ENCODE assay signal across 1 cellular context in the genomic region with DNA sequence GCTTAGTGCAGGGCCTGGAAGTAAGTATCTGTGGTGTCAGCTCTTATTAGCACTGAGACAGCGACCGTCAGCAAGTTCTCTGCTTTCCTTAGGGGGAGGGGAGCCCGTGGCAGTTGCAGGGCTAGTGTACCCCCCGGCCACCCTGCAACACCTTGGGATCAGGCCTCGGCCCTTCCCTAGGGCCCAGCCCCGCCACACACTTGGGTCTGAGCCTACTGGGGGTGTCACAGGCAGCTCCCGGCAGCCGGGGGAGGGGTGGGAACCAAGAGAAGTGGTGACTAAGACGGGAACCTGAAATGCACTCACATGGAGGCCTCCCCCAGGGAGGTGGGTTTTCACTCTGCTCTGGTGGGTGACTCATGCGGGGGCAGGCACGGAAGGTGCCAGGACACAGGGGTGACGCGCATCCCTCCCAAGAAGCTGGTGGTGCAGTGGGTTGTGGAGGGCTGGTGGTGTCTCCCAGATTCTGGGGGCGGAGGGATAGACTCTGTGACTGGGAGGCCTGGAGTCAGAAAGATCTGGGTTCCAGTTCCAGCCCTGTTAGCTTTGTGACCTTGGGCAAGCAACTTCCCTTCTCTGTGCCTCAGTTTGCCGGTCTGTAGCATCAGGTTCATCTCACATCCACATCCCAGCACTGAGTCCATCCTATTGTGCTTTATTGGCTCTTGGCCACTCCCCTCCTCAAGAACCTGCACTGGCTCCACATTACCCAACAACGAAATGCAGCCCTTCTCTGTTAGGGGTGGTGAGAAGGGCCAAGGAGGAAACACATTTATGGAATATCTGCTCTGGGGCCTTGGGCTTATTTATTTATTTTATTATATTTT.
TF ChIP-seq lines count a peak whose summit lies in the region.

No MANE protein-coding gene starts in this region.

TF ChIP-seq in K562, 482 proteins besides CTCF, POLR2A, EP300 and RAD21 (continued from another document and continues in another):
- TF ChIP-seq POLR2AphosphoS2 (IDR thresholded peaks at IDR 0.05; ENCODE audit: low read length) (no peak), SP1 (CRISPR knock-in tag; IDR thresholded peaks at IDR 0.05) (no peak), LARP7 (IDR thresholded peaks at IDR 0.05) (no peak), ZNF384 (IDR thresholded peaks at IDR 0.05; ENCODE audit: low read depth, low read length) (no peak), DNMT1 (IDR thresholded peaks at IDR 0.05) (no peak), SMARCA5 (IDR thresholded peaks at IDR 0.05) (peak; percentile 95), NR2C1 (IDR thresholded peaks at IDR 0.05) (no peak), NR2C1 (tag; IDR thresholded peaks at IDR 0.05) (no peak), ZKSCAN1 (IDR thresholded peaks at IDR 0.05; ENCODE audit: low read depth, low read length) (peak; percentile 64; the same call in 1 of the 2 replicates), TCF7 (IDR thresholded peaks at IDR 0.05; ENCODE audit: borderline replicate concordance) (0 out of 2 replicates have a peak, but pooled peaks have one; percentile 14), HNRNPK (IDR thresholded peaks at IDR 0.05; ENCODE audit: low read depth, low read length, poor library complexity, severe bottlenecking) (no peak), KDM5B (IDR thresholded peaks at IDR 0.05; ENCODE audit: insufficient replicate concordance, low read depth, low read length) (no peak), DPF2 (IDR thresholded peaks at IDR 0.05) (peak; percentile 96), GABPB2 (CRISPR knock-in tag; conservative IDR thresholded peaks at IDR 0.05) (no peak), MNT (conservative IDR thresholded peaks at IDR 0.05) (peak in 1 of 2 experiments; percentile 52; a peak in 1 of 4 replicates), PYGO2 (tag; IDR thresholded peaks at IDR 0.05) (no peak), RBM39 (optimal IDR thresholded peaks at IDR 0.05; ENCODE audit: low read depth, low read length) (no peak), ATF3 (IDR thresholded peaks at IDR 0.05) (peak; percentile 97), ATF3 (CRISPR knock-in tag; conservative IDR thresholded peaks at IDR 0.05) (peak; percentile 74; the same call in 1 of the 2 replicates), NFE2L1 (tag; IDR thresholded peaks at IDR 0.05; ENCODE audit: borderline replicate concordance, low read depth) (no peak), E2F8 (IDR thresholded peaks at IDR 0.05; ENCODE audit: low read depth, partially characterized antibody) (no peak), NCOA2 (IDR thresholded peaks at IDR 0.05; ENCODE audit: partially characterized antibody in 2 of 2) (no peak), TCF15 (CRISPR knock-in tag; IDR thresholded peaks at IDR 0.05) (no peak), MEIS2 (IDR thresholded peaks at IDR 0.05; ENCODE audit: partially characterized antibody) (no peak), RFX1 (IDR thresholded peaks at IDR 0.05) (no peak)
- TF ChIP-seq, protein P1, sequence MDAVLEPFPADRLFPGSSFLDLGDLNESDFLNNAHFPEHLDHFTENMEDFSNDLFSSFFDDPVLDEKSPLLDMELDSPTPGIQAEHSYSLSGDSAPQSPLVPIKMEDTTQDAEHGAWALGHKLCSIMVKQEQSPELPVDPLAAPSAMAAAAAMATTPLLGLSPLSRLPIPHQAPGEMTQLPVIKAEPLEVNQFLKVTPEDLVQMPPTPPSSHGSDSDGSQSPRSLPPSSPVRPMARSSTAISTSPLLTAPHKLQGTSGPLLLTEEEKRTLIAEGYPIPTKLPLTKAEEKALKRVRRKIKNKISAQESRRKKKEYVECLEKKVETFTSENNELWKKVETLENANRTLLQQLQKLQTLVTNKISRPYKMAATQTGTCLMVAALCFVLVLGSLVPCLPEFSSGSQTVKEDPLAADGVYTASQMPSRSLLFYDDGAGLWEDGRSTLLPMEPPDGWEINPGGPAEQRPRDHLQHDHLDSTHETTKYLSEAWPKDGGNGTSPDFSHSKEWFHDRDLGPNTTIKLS (IDR thresholded peaks at IDR 0.05; ENCODE audit: borderline replicate concordance, low read depth): no peak
- TF ChIP-seq, protein P2, sequence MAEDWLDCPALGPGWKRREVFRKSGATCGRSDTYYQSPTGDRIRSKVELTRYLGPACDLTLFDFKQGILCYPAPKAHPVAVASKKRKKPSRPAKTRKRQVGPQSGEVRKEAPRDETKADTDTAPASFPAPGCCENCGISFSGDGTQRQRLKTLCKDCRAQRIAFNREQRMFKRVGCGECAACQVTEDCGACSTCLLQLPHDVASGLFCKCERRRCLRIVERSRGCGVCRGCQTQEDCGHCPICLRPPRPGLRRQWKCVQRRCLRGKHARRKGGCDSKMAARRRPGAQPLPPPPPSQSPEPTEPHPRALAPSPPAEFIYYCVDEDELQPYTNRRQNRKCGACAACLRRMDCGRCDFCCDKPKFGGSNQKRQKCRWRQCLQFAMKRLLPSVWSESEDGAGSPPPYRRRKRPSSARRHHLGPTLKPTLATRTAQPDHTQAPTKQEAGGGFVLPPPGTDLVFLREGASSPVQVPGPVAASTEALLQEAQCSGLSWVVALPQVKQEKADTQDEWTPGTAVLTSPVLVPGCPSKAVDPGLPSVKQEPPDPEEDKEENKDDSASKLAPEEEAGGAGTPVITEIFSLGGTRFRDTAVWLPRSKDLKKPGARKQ (CRISPR knock-in tag; IDR thresholded peaks at IDR 0.05): no peak
- TF ChIP-seq, protein P3, sequence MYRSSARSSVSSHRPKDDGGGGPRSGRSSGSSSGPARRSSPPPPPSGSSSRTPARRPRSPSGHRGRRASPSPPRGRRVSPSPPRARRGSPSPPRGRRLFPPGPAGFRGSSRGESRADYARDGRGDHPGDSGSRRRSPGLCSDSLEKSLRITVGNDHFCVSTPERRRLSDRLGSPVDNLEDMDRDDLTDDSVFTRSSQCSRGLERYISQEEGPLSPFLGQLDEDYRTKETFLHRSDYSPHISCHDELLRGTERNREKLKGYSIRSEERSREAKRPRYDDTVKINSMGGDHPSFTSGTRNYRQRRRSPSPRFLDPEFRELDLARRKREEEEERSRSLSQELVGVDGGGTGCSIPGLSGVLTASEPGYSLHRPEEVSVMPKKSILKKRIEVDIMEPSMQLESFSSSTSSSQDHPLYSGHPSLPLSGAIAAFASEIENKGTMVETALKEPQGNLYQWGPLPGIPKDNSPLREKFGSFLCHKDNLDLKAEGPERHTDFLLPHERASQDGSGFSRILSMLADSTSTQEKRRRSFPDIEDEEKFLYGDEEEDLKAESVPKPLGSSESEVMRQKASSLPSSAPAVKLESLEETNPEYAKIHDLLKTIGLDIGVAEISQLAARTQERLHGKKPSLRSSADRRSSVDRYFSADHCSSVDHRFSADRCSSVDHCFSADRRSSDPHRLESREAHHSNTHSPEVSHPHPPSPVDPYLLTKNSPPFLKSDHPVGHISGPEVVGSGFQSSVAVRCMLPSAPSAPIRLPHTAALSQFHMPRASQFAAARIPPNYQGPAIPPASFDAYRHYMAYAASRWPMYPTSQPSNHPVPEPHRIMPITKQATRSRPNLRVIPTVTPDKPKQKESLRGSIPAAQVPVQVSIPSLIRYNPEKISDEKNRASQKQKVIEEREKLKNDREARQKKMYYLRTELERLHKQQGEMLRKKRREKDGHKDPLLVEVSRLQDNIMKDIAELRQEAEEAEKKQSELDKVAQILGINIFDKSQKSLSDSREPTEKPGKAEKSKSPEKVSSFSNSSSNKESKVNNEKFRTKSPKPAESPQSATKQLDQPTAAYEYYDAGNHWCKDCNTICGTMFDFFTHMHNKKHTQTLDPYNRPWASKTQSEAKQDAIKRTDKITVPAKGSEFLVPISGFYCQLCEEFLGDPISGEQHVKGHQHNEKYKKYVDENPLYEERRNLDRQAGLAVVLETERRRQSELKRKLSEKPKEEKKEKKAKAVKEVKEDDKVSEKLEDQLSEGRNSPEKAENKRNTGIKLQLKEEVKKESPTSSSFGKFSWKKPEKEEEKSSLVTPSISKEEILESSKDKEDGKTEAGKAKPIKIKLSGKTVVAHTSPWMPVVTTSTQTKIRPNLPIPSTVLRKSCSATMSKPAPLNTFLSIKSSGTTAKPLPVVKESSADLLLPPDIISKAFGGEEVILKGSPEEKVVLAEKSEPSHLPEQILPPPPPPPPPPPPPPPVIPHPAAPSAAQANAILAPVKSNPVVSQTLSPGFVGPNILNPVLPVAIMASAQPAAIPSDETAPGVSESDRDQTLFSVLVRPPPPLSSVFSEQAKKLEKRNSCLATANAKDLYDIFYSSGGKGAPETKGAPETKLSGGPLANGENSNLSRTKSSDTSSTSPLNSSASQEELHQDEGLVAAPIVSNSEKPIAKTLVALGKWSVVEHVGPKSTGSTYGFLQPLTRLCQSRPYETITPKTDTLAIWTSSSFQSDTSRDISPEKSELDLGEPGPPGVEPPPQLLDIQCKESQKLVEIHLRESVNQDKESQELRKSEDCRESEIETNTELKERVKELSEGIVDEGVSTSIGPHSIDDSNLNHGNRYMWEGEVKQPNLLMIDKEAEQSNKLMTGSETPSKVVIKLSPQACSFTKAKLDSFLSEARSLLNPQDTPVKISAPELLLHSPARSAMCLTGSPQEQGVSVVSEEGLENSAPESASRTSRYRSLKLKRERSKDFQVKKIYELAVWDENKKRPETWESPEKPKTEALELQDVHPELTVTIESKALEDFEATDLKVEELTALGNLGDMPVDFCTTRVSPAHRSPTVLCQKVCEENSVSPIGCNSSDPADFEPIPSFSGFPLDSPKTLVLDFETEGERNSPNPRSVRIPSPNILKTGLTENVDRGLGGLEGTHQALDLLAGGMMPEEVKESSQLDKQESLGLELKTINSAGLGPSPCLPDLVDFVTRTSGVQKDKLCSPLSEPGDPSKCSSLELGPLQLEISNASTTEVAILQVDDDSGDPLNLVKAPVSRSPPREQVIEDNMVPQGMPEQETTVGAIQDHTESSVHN (IDR thresholded peaks at IDR 0.05; ENCODE audit: borderline replicate concordance in 1 of 2, low read depth in 1 of 2): 0 out of 4 replicates have a peak, but pooled peaks of 1 of the 2 experiments have one; percentile 20
- TF ChIP-seq, protein P4, sequence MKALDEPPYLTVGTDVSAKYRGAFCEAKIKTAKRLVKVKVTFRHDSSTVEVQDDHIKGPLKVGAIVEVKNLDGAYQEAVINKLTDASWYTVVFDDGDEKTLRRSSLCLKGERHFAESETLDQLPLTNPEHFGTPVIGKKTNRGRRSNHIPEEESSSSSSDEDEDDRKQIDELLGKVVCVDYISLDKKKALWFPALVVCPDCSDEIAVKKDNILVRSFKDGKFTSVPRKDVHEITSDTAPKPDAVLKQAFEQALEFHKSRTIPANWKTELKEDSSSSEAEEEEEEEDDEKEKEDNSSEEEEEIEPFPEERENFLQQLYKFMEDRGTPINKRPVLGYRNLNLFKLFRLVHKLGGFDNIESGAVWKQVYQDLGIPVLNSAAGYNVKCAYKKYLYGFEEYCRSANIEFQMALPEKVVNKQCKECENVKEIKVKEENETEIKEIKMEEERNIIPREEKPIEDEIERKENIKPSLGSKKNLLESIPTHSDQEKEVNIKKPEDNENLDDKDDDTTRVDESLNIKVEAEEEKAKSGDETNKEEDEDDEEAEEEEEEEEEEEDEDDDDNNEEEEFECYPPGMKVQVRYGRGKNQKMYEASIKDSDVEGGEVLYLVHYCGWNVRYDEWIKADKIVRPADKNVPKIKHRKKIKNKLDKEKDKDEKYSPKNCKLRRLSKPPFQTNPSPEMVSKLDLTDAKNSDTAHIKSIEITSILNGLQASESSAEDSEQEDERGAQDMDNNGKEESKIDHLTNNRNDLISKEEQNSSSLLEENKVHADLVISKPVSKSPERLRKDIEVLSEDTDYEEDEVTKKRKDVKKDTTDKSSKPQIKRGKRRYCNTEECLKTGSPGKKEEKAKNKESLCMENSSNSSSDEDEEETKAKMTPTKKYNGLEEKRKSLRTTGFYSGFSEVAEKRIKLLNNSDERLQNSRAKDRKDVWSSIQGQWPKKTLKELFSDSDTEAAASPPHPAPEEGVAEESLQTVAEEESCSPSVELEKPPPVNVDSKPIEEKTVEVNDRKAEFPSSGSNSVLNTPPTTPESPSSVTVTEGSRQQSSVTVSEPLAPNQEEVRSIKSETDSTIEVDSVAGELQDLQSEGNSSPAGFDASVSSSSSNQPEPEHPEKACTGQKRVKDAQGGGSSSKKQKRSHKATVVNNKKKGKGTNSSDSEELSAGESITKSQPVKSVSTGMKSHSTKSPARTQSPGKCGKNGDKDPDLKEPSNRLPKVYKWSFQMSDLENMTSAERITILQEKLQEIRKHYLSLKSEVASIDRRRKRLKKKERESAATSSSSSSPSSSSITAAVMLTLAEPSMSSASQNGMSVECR (CRISPR knock-in tag; IDR thresholded peaks at IDR 0.05): no peak
